8 cellular contexts compared by ENCODE assay signal in genomic region chr19:4123615-4124568, GRCh38. TPM values are rescaled to one million over a fixed set of nuclear protein-coding genes. Genes with fewer than 3 reads are reported as not detected.
DNase-seq lines count a peak whose midpoint lies in the region; ATAC-seq, FAIRE-seq and TF ChIP-seq lines count a peak whose summit lies in the region.

TSS of gene MAP2K2 (minus strand) at chr19:4124122. CDS start at chr19:4123875, 247 bp downstream.

- peak; percentile 60; the same call in 1 of the 2 replicates for TF ChIP-seq RAD21 in HepG2 (CRISPR knock-in tag; IDR thresholded peaks at IDR 0.05)

- POLR2A ChIA-PET in HepG2 (lab: Yijun Ruan, JAX) = interaction anchor here (0.7 kb wide), 1 partner anchor 10 kb away, joined by 3 read pairs; no protein-coding TSS in a partner anchor

- peaks cover 32% of the 10 kb centered on the region for H3K36me3 Mint-ChIP-seq in dendritic cell treated with granulocyte-macrophage colony-stimulating factor and Interleukin-4, amounts not matched to agents 40 ng/mL and 50 ng/mL, for 4 days (ENCODE audit: low read depth)

- peak within 1 kb of the TSS; percentile 100 for H3K4me2 ChIP-seq in HepG2 (ENCODE audit: low read depth, low read length)

- in situ Hi-C loops in HepG2 (cut with HindIII; ENCODE audit: extremely low pct_ligation_motif_present, low pct_unique_long_range_greater_than_20kb) = no loop called here

- peak; percentile 67 to 97 for TF ChIP-seq POLR2A in HepG2 (IDR thresholded peaks at IDR 0.05; ENCODE audit: insufficient read depth in 1 of 2, low read depth in 2 of 2, low read length in 2 of 2)

- peak within 1 kb of the TSS; percentile 88 for H3K4me3 Mint-ChIP-seq in dendritic cell treated with granulocyte-macrophage colony-stimulating factor and Interleukin-4, amounts not matched to agents 40 ng/mL and 50 ng/mL, for 4 days

- no peaks in the 10 kb centered on the region for H3K9me3 Mint-ChIP-seq in dendritic cell treated with granulocyte-macrophage colony-stimulating factor and Interleukin-4, amounts not matched to agents 40 ng/mL and 50 ng/mL, for 4 days

- TF ChIP-seq EP300 in HepG2 (IDR thresholded peaks at IDR 0.05; ENCODE audit: low read depth in 2 of 2, low read length in 2 of 2) (no peak; a peak in 1 of 4 replicates), HepG2 (CRISPR knock-in tag; IDR thresholded peaks at IDR 0.05; ENCODE audit: borderline replicate concordance) (no peak)

- H3K79me2 ChIP-seq in HepG2 (ENCODE audit: insufficient read depth, low read length) = peaks cover 14% of the 10 kb centered on the region

- peak within 1 kb of the TSS; percentile 79 for H3K27ac Mint-ChIP-seq in dendritic cell treated with granulocyte-macrophage colony-stimulating factor and Interleukin-4, amounts not matched to agents 40 ng/mL and 50 ng/mL, for 4 days

- no TSS peak for BruUV-seq in HepG2 (replicated peaks; lab: Mats Ljungman, UMichigan)

- peak within 1 kb of the TSS; percentile 92 for H3K9ac ChIP-seq in HepG2 (ENCODE audit: insufficient read depth, low read depth, low read length)

- no peaks in the 10 kb centered on the region for H3K27me3 ChIP-seq in HepG2 (ENCODE audit: control insufficient read depth in 1 of 2, insufficient read depth in 2 of 2, low read length in 2 of 2)

- peaks cover 26% of the 10 kb centered on the region for H3K4me1 ChIP-seq in HepG2 (ENCODE audit: insufficient read depth, low read length)

- peak; percentile 23 for FAIRE-seq in HepG2 (lab: Jason Lieb, UNC)

- ATAC-seq in HG03460 (IDR thresholded peaks at IDR 0.05; ENCODE audit: unreplicated experiment) (peak; percentile 78), HepG2 (peak; percentile 87)

- peak within 1 kb of the TSS; percentile 67 to 99 (median 85) for H3K4me3 ChIP-seq in HepG2 (replicated peaks in 1 of 3; ENCODE audit: insufficient read depth in 1 of 3, low read depth in 2 of 3, low read length in 3 of 3)

- H3K27me3 Mint-ChIP-seq in dendritic cell treated with granulocyte-macrophage colony-stimulating factor and Interleukin-4, amounts not matched to agents 40 ng/mL and 50 ng/mL, for 4 days = no peaks in the 10 kb centered on the region

- TF ChIP-seq CTCF in HepG2 (CRISPR knock-in tag; IDR thresholded peaks at IDR 0.05) = peak; percentile 34

- no peaks in the 10 kb centered on the region for H3K9me3 ChIP-seq in HepG2 (ENCODE audit: low read length)

- 3% methylated on average over 18 of the region's 102 CpGs for WGBS in HepG2 (ENCODE audit: low lambda C conversion rate)

- intact Hi-C loops in dendritic cell treated with granulocyte-macrophage colony-stimulating factor and Interleukin-4, amounts not matched to agents 40 ng/mL and 50 ng/mL, for 4 days (cut with micrococcal nuclease) = loop anchor here (10.0 kb wide), 1 partner anchor 59 kb away; the partner anchor contains the start of gene ZBTB7A
- intact Hi-C loops in HepG2 (cut with micrococcal nuclease; ENCODE audit: unreplicated experiment) = no loop called here

- peaks cover 37% of the 10 kb centered on the region for H3K4me1 Mint-ChIP-seq in dendritic cell treated with granulocyte-macrophage colony-stimulating factor and Interleukin-4, amounts not matched to agents 40 ng/mL and 50 ng/mL, for 4 days (ENCODE audit: low read depth)

- no peaks in the 10 kb centered on the region for H4K20me1 ChIP-seq in HepG2 (ENCODE audit: insufficient read depth, low read length)

- peak; percentile 80 to 81 for DNase-seq in AML-193 (lab: John Stamatoyannopoulos, UW)
- peak; percentile 96 for DNase-seq in GM19238 (ENCODE audit: insufficient read length, low spot score)
- peak; percentile 89 for DNase-seq in NCI-H748 (lab: John Stamatoyannopoulos, UW; ENCODE audit: unreplicated experiment)
- peak; percentile 94 to 95 for DNase-seq in activated CD4-positive, alpha-beta T cell treated with anti-CD3 and anti-CD28 coated beads, Interleukin-2, amount 50 U/mL, for 4 hours
- DNase-seq in HepG2 (ENCODE audit: low spot score) = peak; percentile 83
- peak; percentile 96 to 98 for DNase-seq in stimulated activated CD4-positive, alpha-beta T cell treated with anti-CD3 and anti-CD28 coated beads, Interleukin-2, amount 100 ng/mL, for 48 hours

- no peak within 1 kb of the TSS for H2AFZ ChIP-seq in HepG2 (ENCODE audit: low read length)

- CTCF ChIA-PET in HepG2 (lab: Yijun Ruan, JAX; ENCODE audit: low intra/inter-chr PET ratio, low total read pairs) = no interaction called here

- peaks cover 3 to 7% of the 10 kb centered on the region in 2 experiments; a peak in 3 of 5 replicates for H3K36me3 ChIP-seq in HepG2 (replicated peaks in 1 of 2; ENCODE audit: control insufficient read depth in 1 of 2, insufficient read depth in 2 of 2, low read length in 2 of 2)

- H3K27ac ChIP-seq in HepG2 (ENCODE audit: extremely low read length, insufficient read depth, low read length) = peak within 1 kb of the TSS; percentile 66

TF ChIP-seq in HepG2, 621 proteins besides CTCF, POLR2A, EP300 and RAD21 (continues in another document):
- TF ChIP-seq CBX5 (CRISPR knock-in tag; IDR thresholded peaks at IDR 0.05; ENCODE audit: borderline replicate concordance) = peak; percentile 67; the same call in 1 of the 2 replicates
- peak; percentile 60; the same call in 1 of the 2 replicates for TF ChIP-seq ZNF205 (CRISPR knock-in tag; IDR thresholded peaks at IDR 0.05)
- TF ChIP-seq ZNF644 (CRISPR knock-in tag; IDR thresholded peaks at IDR 0.05; ENCODE audit: low read depth) = no peak
- peak; percentile 90 for TF ChIP-seq SAP130 (CRISPR knock-in tag; IDR thresholded peaks at IDR 0.05; ENCODE audit: low read depth)
- no peak for TF ChIP-seq AGO2 (optimal IDR thresholded peaks at IDR 0.05; ENCODE audit: low read depth, low read length)
- peak; percentile 70; the same call in 1 of the 2 replicates for TF ChIP-seq SIN3A (IDR thresholded peaks at IDR 0.05; ENCODE audit: borderline replicate concordance, low read depth, low read length)
- no peak for TF ChIP-seq ZNF180 (CRISPR knock-in tag; IDR thresholded peaks at IDR 0.05; ENCODE audit: borderline replicate concordance, low read depth)
- TF ChIP-seq ZNF652 (CRISPR knock-in tag; IDR thresholded peaks at IDR 0.05; ENCODE audit: borderline replicate concordance, low read depth) = peak; percentile 39; the same call in 1 of the 2 replicates
- no peak for TF ChIP-seq NFE2L2 (IDR thresholded peaks at IDR 0.05; ENCODE audit: low read length)
- TF ChIP-seq CERS6 (CRISPR knock-in tag; IDR thresholded peaks at IDR 0.05) = no peak
- peak; percentile 73; the same call in 1 of the 2 replicates for TF ChIP-seq ZNF552 (CRISPR knock-in tag; IDR thresholded peaks at IDR 0.05; ENCODE audit: borderline replicate concordance)
- no peak for TF ChIP-seq SSRP1 (CRISPR knock-in tag; IDR thresholded peaks at IDR 0.05)
- no peak for TF ChIP-seq ZBTB21 (CRISPR knock-in tag; IDR thresholded peaks at IDR 0.05)
- 0 out of 2 replicates have a peak, but pooled peaks have one; percentile 67 for TF ChIP-seq ZNF343 (CRISPR knock-in tag; IDR thresholded peaks at IDR 0.05)
- no peak for TF ChIP-seq SIX1 (CRISPR knock-in tag; IDR thresholded peaks at IDR 0.05; ENCODE audit: borderline replicate concordance)
- no peak for TF ChIP-seq ELK4 (CRISPR knock-in tag; IDR thresholded peaks at IDR 0.05; ENCODE audit: borderline replicate concordance)

RNA-seq across cellular contexts. Expression of gene MAP2K2, which starts in this region (rescaled TPM):
- total RNA-seq in HepG2 (2016; rRNA removed; fragmentation: Illumina TruSeq; extraction: Trizol) = 72.2 and 80.9 TPM in 2 replicates
- 141 and 153 TPM in 2 replicates for total RNA-seq in HepG2 (2016; cell fraction: cytosol; rRNA removed; fragmentation: Illumina TruSeq; extraction: Trizol; ENCODE audit: low read depth)
- total RNA-seq in HepG2 (2016; cell fraction: insoluble cytoplasmic fraction; rRNA removed; fragmentation: Illumina TruSeq; extraction: Trizol) = 63.3 and 84.3 TPM in 2 replicates
- total RNA-seq in HepG2 (2016; cell fraction: membrane; rRNA removed; fragmentation: Illumina TruSeq; extraction: Trizol) = 168 and 190 TPM in 2 replicates
- 40.1 and 53.8 TPM in 2 replicates for total RNA-seq in HepG2 (2016; cell fraction: nucleus; rRNA removed; fragmentation: Illumina TruSeq; extraction: Trizol)
- 70.3 and 88.1 TPM in 2 replicates for polyA plus RNA-seq in HepG2 (2011; rRNA removed)
- polyA plus RNA-seq in HepG2 (2011; cell fraction: cytosol; rRNA removed) = 63.3 and 103 TPM in 2 replicates
- polyA plus RNA-seq in HepG2 (2011; cell fraction: nucleus; rRNA removed) = 96.2 and 101 TPM in 2 replicates
- 73.5 and 112 TPM in 2 replicates for polyA plus RNA-seq in HepG2 (2012)
- polyA plus RNA-seq in HepG2 (2016; cell fraction: cytosol; fragmentation: Illumina TruSeq; extraction: Trizol; ENCODE audit: low read depth) = 205 and 223 TPM in 2 replicates
- polyA plus RNA-seq in HepG2 (2016; cell fraction: insoluble cytoplasmic fraction; fragmentation: Illumina TruSeq; extraction: Trizol; ENCODE audit: low read depth) = 99.4 and 124 TPM in 2 replicates
- 271 and 285 TPM in 2 replicates for polyA plus RNA-seq in HepG2 (2016; cell fraction: membrane; fragmentation: Illumina TruSeq; extraction: Trizol; ENCODE audit: low read depth)
- polyA plus RNA-seq in HepG2 (2016; cell fraction: nucleus; fragmentation: Illumina TruSeq; extraction: Trizol; ENCODE audit: insufficient read depth, low read depth) = 113 and 116 TPM in 2 replicates
- 82.8 and 120 TPM in 2 replicates for polyA minus RNA-seq in HepG2 (2011; rRNA and poly(A)+ RNA removed; ENCODE audit: low replicate concordance)
- 55.4 and 61.2 TPM in 2 replicates for polyA minus RNA-seq in HepG2 (2011; cell fraction: cytosol; rRNA and poly(A)+ RNA removed)
- 25.8 and 27.8 TPM in 2 replicates for polyA minus RNA-seq in HepG2 (2011; cell fraction: nucleus; rRNA and poly(A)+ RNA removed)

Comparison
In these comparisons a context has a peak if more than half of its experiments do, and no peak if none do; other contexts are left out.
1. Peak in every context shown above with its lines: DNase-seq, ATAC-seq, H3K4me3 ChIP-seq and H3K27ac ChIP-seq.